ENCODE assay signal across 18 cellular contexts in the genomic region with DNA sequence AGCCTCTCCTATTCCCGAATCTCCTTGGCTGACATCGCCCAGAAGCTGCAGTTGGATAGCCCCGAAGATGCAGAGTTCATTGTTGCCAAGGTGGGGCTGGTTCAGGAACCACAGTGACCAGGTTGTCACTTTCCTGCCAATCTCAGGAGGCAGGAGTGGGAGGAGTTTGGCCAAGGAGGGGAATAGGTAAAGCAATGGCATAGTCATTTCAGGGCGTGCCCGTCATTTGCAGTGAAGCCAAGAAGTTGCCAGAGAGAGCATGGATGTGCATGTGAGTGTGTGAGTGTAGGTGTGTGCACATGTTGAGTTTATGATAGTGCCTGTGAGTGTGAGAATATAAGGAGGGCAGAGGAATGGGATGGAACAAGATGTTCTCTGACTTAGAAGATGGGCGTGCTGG. TPM values are rescaled to one million over a fixed set of nuclear protein-coding genes. Genes with fewer than 3 reads are reported as not detected.
DNase-seq lines count a peak whose midpoint lies in the region; TF ChIP-seq lines count a peak whose summit lies in the region.
"Had no signal": no experiment of that assay in that cellular context is flagged by ENCODE, and none has a peak within 500 bp of the region (broad histone marks: within the 10 kb centered on the region; RNA-seq: fewer than 3 reads in every experiment).

No MANE protein-coding gene starts in this region.

- H3K4me1 Mint-ChIP-seq in MCF 10A (ENCODE audit: insufficient read depth, unreplicated experiment) (peaks cover 13% of the 10 kb centered on the region), nephron progenitor cell (peaks cover 9% of the 10 kb centered on the region), H9 (no peaks in the 10 kb centered on the region)

- no peak overlapping the region for H2BK5ac ChIP-seq in H9 (ENCODE audit: insufficient read length, low read length)

- no peak overlapping the region for H4K5ac ChIP-seq in H9 (ENCODE audit: insufficient read length, low read depth, low read length)

- peak; percentile 6 for DNase-seq in MCF 10A (ENCODE audit: unreplicated experiment)
- DNase-seq in breast epithelium (ENCODE audit: low spot score in 2 of 2), result no peak
- peak; percentile 47 for DNase-seq in epithelial cell of esophagus (ENCODE audit: low read depth)
- no peak for DNase-seq in nephron progenitor cell
- DNase-seq in H9, result no peak
- no peak for DNase-seq in adrenal gland
- no peak for DNase-seq in middle frontal gyrus (ENCODE audit: extremely low spot score, low spot score)
- DNase-seq: CD4-positive, alpha-beta memory T cell; DMS79 treated with DMSO at 0.1 percent for 48 hours; KBM-7; MV-4-11; NCI-H1694 treated with DMSO at 0.1 percent for 48 hours; Right ventricle myocardium superior had no signal

- POLR2A ChIA-PET in MCF 10A (lab: Yijun Ruan, JAX), result interaction anchor here (1.0 to 3.0 kb wide), 5 partner anchors 13 to 104 kb away, joined by 3 to 11 read pairs (median 7); a partner anchor contains a TSS

- no peak overlapping the region for H2BK20ac ChIP-seq in H9 (ENCODE audit: low read depth, low read length, poor library complexity, severe bottlenecking)

- no peak for TF ChIP-seq CTCF in MCF 10A (IDR thresholded peaks at IDR 0.05; ENCODE audit: unreplicated experiment)
- no peak for TF ChIP-seq CTCF in breast epithelium (IDR thresholded peaks at IDR 0.05)
- TF ChIP-seq CTCF in epithelial cell of esophagus (IDR thresholded peaks at IDR 0.05; ENCODE audit: insufficient read depth, low read depth, low read length, missing control alignments), result no peak
- TF ChIP-seq CTCF in nephron progenitor cell (IDR thresholded peaks at IDR 0.05), result no peak
- no peak for TF ChIP-seq CTCF in H9 (conservative IDR thresholded peaks at IDR 0.05)
- TF ChIP-seq CTCF in adrenal gland (IDR thresholded peaks at IDR 0.05), result no peak

- H3K79me2 ChIP-seq in H9 (ENCODE audit: insufficient read depth, low read length), result no peaks in the 10 kb centered on the region

- intact Hi-C loops in MCF 10A (cut with micrococcal nuclease) (no loop called here), breast epithelium (cut with DNase I; ENCODE audit: low total_unique reads) (no loop called here), adrenal gland (cut with DNase I) (no loop called here)

- H3K79me1 ChIP-seq in H9 (ENCODE audit: insufficient read depth, low read depth, low read length, poor library complexity, severe bottlenecking), result no peaks in the 10 kb centered on the region

- H4K20me1 ChIP-seq in H9 (ENCODE audit: control insufficient read depth, insufficient read depth, insufficient read length), result no peaks in the 10 kb centered on the region

- H2AK5ac ChIP-seq in H9 (ENCODE audit: insufficient read length, low read length), result no peak overlapping the region

- no peak overlapping the region for H2BK15ac ChIP-seq in H9 (ENCODE audit: low read depth, low read length)

- TF ChIP-seq POLR2A in breast epithelium (IDR thresholded peaks at IDR 0.05) (no peak), adrenal gland (IDR thresholded peaks at IDR 0.05) (no peak)

- no peak overlapping the region for H4K8ac ChIP-seq in H9 (replicated peaks; ENCODE audit: insufficient read length, low read depth, low read length)

- H3K14ac ChIP-seq in H9 (ENCODE audit: insufficient read depth, low read length), result no peak overlapping the region

- no peak overlapping the region for H3K27ac Mint-ChIP-seq in MCF 10A (ENCODE audit: low read depth, unreplicated experiment)
- H3K27ac Mint-ChIP-seq in nephron progenitor cell, result peak overlapping the region; percentile 76
- no peak overlapping the region for H3K27ac Mint-ChIP-seq in H9

- H3K36me3 Mint-ChIP-seq in MCF 10A (ENCODE audit: insufficient read depth, unreplicated experiment) (peaks cover 66% of the 10 kb centered on the region), nephron progenitor cell (ENCODE audit: low read depth) (peaks cover 65% of the 10 kb centered on the region), H9 (ENCODE audit: insufficient read depth in 1 of 3, low read depth in 3 of 3) (peaks cover 48 to 74% (median 67%) of the 10 kb centered on the region in 3 experiments; a peak in 6 of 7 replicates)

- H3K9ac ChIP-seq in H9 (ENCODE audit: extremely low read depth, insufficient read length, low read length), result no peak overlapping the region

- H3K27ac ChIP-seq in breast epithelium (no peak overlapping the region), H9 (ENCODE audit: insufficient read length, low read depth, low read length) (no peak overlapping the region), adrenal gland (no peak overlapping the region)
- H3K27ac ChIP-seq: A549 had no signal

- H3K56ac ChIP-seq in H9 (ENCODE audit: insufficient read length, low read depth, low read length), result no peak overlapping the region

- H2BK12ac ChIP-seq in H9 (ENCODE audit: insufficient read length, low read depth, low read length), result no peak overlapping the region

- H3K27me3 Mint-ChIP-seq in MCF 10A (ENCODE audit: insufficient read depth, unreplicated experiment), result no peaks in the 10 kb centered on the region
- H3K27me3 Mint-ChIP-seq in nephron progenitor cell (ENCODE audit: low read depth, poor library complexity), result peaks cover 5% of the 10 kb centered on the region
- H3K27me3 Mint-ChIP-seq in H9 (ENCODE audit: low read depth), result no peaks in the 10 kb centered on the region
- H3K27me3 Mint-ChIP-seq: CD4-positive, alpha-beta memory T cell had no signal

- H3K4me3 Mint-ChIP-seq in MCF 10A (ENCODE audit: unreplicated experiment) (no peak overlapping the region), nephron progenitor cell (no peak overlapping the region), H9 (no peak overlapping the region)
- H3K4me3 Mint-ChIP-seq: CD4-positive, alpha-beta memory T cell had no signal

- H3K36me3 ChIP-seq in breast epithelium (peaks cover 27% of the 10 kb centered on the region), adrenal gland (replicated peaks in 1 of 2) (peaks cover 0 to 82% of the 10 kb centered on the region in 2 donors)

- CTCF ChIA-PET in MCF 10A (lab: Yijun Ruan, JAX), result no interaction called here

- no peak overlapping the region for H3K23ac ChIP-seq in H9 (ENCODE audit: insufficient read length, low read depth, low read length)

- no peaks in the 10 kb centered on the region for H3K4me1 ChIP-seq in breast epithelium
- H3K4me1 ChIP-seq in H9 (ENCODE audit: insufficient read depth, low read length), result no peaks in the 10 kb centered on the region
- H3K4me1 ChIP-seq in adrenal gland (replicated peaks in 1 of 2), result peaks cover 0 to 4% of the 10 kb centered on the region in 2 donors
- H3K4me1 ChIP-seq: A549 had no signal

- WGBS in H9 (ENCODE audit: extremely low coverage, insufficient read length, low lambda C conversion rate), result no CpG with 5 or more reads among the region's 6 CpGs
- 91 to 96% (median 93%) methylated on average over 6 of the region's 6 CpGs for WGBS in adrenal gland, 4 donors

- no peak overlapping the region for H2AFZ ChIP-seq in H9 (ENCODE audit: low read length)

- no peak overlapping the region for H4K91ac ChIP-seq in H9 (ENCODE audit: insufficient read length, low read depth, low read length)

- no peak overlapping the region for H3K4me3 ChIP-seq in breast epithelium
- no peak overlapping the region for H3K4me3 ChIP-seq in epithelial cell of esophagus (ENCODE audit: low read length)
- H3K4me3 ChIP-seq in adrenal gland, result no peak overlapping the region
- H3K4me3 ChIP-seq: A549 had no signal

- H3K9me3 Mint-ChIP-seq in MCF 10A (ENCODE audit: unreplicated experiment) (no peaks in the 10 kb centered on the region), nephron progenitor cell (no peaks in the 10 kb centered on the region), H9 (no peaks in the 10 kb centered on the region)
- H3K9me3 Mint-ChIP-seq: CD4-positive, alpha-beta memory T cell had no signal

- no TSS peak for BruUV-seq in MCF 10A (replicated peaks; lab: Mats Ljungman, UMichigan)

- no peak overlapping the region for H3K18ac ChIP-seq in H9 (ENCODE audit: insufficient read length, low read depth, low read length)

- H3K27me3 ChIP-seq in breast epithelium, result no peaks in the 10 kb centered on the region
- no peaks in the 10 kb centered on the region for H3K27me3 ChIP-seq in H9 (ENCODE audit: insufficient read depth, low read length)
- no peaks in the 10 kb centered on the region for H3K27me3 ChIP-seq in adrenal gland

- no peak overlapping the region for H2BK120ac ChIP-seq in H9 (ENCODE audit: low read depth, low read length, poor library complexity, severe bottlenecking)

- no peak overlapping the region for H3K4ac ChIP-seq in H9 (ENCODE audit: low read depth, low read length)

- no peak overlapping the region for H3T11ph ChIP-seq in H9 (ENCODE audit: low read length)

- no peak overlapping the region for H3K4me2 ChIP-seq in H9 (ENCODE audit: insufficient read depth, insufficient read length, low read length)
- H3K4me2 ChIP-seq: A549 had no signal

- H3K9me3 ChIP-seq in breast epithelium (no peaks in the 10 kb centered on the region), H9 (ENCODE audit: control insufficient read depth, low read depth, low read length) (no peaks in the 10 kb centered on the region), adrenal gland (replicated peaks in 1 of 3) (no peaks in the 10 kb centered on the region)
- H3K9me3 ChIP-seq: A549 had no signal

- no peaks in the 10 kb centered on the region for H3K23me2 ChIP-seq in H9 (ENCODE audit: insufficient read length, low read depth, low read length, poor library complexity, severe bottlenecking)

RNA-seq across cellular contexts. Expression of a gene that starts 14.8 kb away (rescaled TPM):
- total RNA-seq in MCF 10A (2022) (74.2 and 95.3 TPM in 2 replicates), breast epithelium (10 to 100 TPM; 79.4 to 83.0 (median 81.0) TPM), H9 (2021) (174 and 177 TPM in 2 replicates), adrenal gland (100 to 1,000 TPM in 3 of 8 donors, 10 to 100 TPM in 5; 78.8 to 123 (median 97.3) TPM)
- 100 to 1,000 TPM in 1 of 3 donors, 10 to 100 TPM in 2; 42.8 to 109 (median 54.5) TPM for polyA plus RNA-seq in adrenal gland

RNA-seq across cellular contexts. Expression of a gene that starts 19.8 kb away (rescaled TPM):
- total RNA-seq in MCF 10A (2022) (9.6 and 17.1 TPM in 2 replicates), breast epithelium (10 to 100 TPM in 1 of 3 donors, under 1 TPM in 1, not detected in 1; 0.32 to 13.0 TPM), H9 (2021) (not detected in 2 replicates), adrenal gland (under 1 TPM in 4 of 8 donors, not detected in 4; 0.32 to 0.74 (median 0.44) TPM)
- polyA plus RNA-seq in adrenal gland, result 1 to 10 TPM in 1 of 3 donors, under 1 TPM in 2; 0.24 to 6.1 (median 0.80) TPM
- total RNA-seq: CD4-positive, alpha-beta memory T cell; H1; HepG2; NCI-H460; Right ventricle myocardium superior had no signal
- polyA plus RNA-seq: A549; BJ; CD4-positive, alpha-beta memory T cell had no signal

RNA-seq across cellular contexts. Expression of a gene that starts 32.6 kb away (rescaled TPM):
- total RNA-seq in MCF 10A (2022) (0.61 and 0.77 TPM in 2 replicates), breast epithelium (1 to 10 TPM in 1 of 3 donors, under 1 TPM in 1, not detected in 1; 0.44 to 3.4 TPM), H9 (2021) (not detected in 2 replicates), adrenal gland (1 to 10 TPM in 4 of 8 donors, under 1 TPM in 1, not detected in 3; 0.14 to 2.2 (median 1.4) TPM)
- under 1 TPM in 2 of 3 donors, not detected in 1; 0.20 to 0.53 TPM for polyA plus RNA-seq in adrenal gland
- total RNA-seq: H1, HepG2, NCI-H460 had no signal
- polyA plus RNA-seq: A549, BJ, HepG2 had no signal

RNA-seq across cellular contexts. Expression of a gene that starts 58.8 kb away (rescaled TPM):
- total RNA-seq in MCF 10A (2022), result 66.6 and 88.5 TPM in 2 replicates
- total RNA-seq in breast epithelium, result 10 to 100 TPM; 50.7 to 74.7 (median 59.7) TPM
- 104 and 105 TPM in 2 replicates for total RNA-seq in H9 (2021)
- 100 to 1,000 TPM in 1 of 8 donors, 10 to 100 TPM in 7; 57.1 to 127 (median 78.1) TPM for total RNA-seq in adrenal gland
- 100 to 1,000 TPM in 1 of 3 donors, 10 to 100 TPM in 2; 50.3 to 103 (median 92.9) TPM for polyA plus RNA-seq in adrenal gland

Comparison
In these comparisons a context has a peak if more than half of its experiments do, and no peak if none do; other contexts are left out.
1. DNase-seq: peak in MCF 10A (single experiment) and epithelial cell of esophagus (single experiment); none in breast epithelium (0 of 2), nephron progenitor cell (single experiment), H9 (single experiment), adrenal gland (0 of 7) and middle frontal gyrus (single experiment).